In the genomic region with DNA sequence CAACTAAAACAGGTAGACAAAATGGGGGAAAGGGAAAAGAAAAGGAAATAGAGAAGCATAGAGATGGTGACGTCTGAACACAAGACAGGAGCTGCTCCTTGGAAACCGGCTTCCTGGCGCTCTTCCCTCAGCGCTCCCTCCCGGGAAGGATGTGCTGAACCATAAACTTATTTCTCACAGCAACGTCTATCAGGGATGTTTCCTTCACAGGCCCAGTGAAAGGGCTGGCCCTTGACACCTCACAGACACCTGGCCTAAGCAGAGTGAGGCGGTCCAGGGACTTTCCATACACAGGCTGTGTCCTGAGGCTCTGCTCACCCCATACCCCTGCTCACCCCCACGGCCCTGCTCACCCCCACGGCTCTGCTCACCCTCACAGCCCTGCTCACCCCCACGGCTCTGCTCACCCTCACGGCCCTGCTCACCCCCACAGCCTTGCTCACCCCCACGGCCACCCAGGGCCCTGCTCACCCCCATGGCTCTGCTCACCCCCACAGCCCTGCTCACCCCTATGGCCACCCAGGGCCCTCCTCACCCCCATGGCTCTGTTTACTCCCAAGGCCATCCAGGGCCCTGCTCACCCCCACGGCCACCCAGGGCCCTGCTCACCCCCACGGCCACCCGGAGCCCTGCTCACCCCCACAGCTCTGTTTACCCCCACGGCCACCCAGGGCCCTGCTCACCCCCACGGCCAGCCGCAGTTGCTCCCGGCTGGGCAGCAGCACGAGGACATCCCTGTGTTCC, we compare ENCODE assay signal across 15 cellular contexts. TPM values are rescaled to one million over a fixed set of nuclear protein-coding genes. Genes with fewer than 3 reads are reported as not detected.
DNase-seq lines count a peak whose midpoint lies in the region; ATAC-seq and TF ChIP-seq lines count a peak whose summit lies in the region.
"Had no signal": no experiment of that assay in that cellular context is flagged by ENCODE, and none has a peak within 500 bp of the region (broad histone marks: within the 10 kb centered on the region; RNA-seq: fewer than 3 reads in every experiment).

No MANE protein-coding gene starts in this region.

- H3K4me1 Mint-ChIP-seq in neural progenitor cell: peaks cover 17% of the 10 kb centered on the region

- H3K27ac ChIP-seq in left ventricle myocardium inferior (replicated peaks) (no peak overlapping the region), neural progenitor cell (no peak overlapping the region), tibial artery (no peak overlapping the region), dorsolateral prefrontal cortex (no peak overlapping the region)

- H3K4me3 ChIP-seq in left ventricle myocardium inferior (no peak overlapping the region), neural progenitor cell (no peak overlapping the region), tibial artery (peak overlapping the region; percentile 24 to 34), dorsolateral prefrontal cortex (no peak overlapping the region)

- H3K9ac ChIP-seq in neural progenitor cell: no peak overlapping the region

- H3K27me3 Mint-ChIP-seq in neural progenitor cell (ENCODE audit: insufficient read depth, low read depth): peaks cover 13% of the 10 kb centered on the region

- H3K27ac Mint-ChIP-seq in neural progenitor cell: peak overlapping the region; percentile 69

- H3K36me3 ChIP-seq in left ventricle myocardium inferior (no peaks in the 10 kb centered on the region), neural progenitor cell (no peaks in the 10 kb centered on the region), tibial artery (no peaks in the 10 kb centered on the region)

- ATAC-seq in Right ventricle myocardium superior (ENCODE audit: poor library complexity): peak; percentile 8

- no peaks in the 10 kb centered on the region for H3K27me3 ChIP-seq in left ventricle myocardium inferior (ENCODE audit: low read depth)
- no peaks in the 10 kb centered on the region for H3K27me3 ChIP-seq in neural progenitor cell
- no peaks in the 10 kb centered on the region for H3K27me3 ChIP-seq in tibial artery
- peaks cover 0 to 2% (median 0%) of the 10 kb centered on the region in 45 donors for H3K27me3 ChIP-seq in dorsolateral prefrontal cortex

- H3K4me1 ChIP-seq in left ventricle myocardium inferior (peaks cover 11% of the 10 kb centered on the region), neural progenitor cell (peaks cover 5% of the 10 kb centered on the region), tibial artery (peaks cover 0 to 19% (median 13%) of the 10 kb centered on the region in 4 donors)

- H3K4me3 Mint-ChIP-seq in neural progenitor cell: no peak overlapping the region

- TF ChIP-seq CTCF in left ventricle myocardium inferior (IDR thresholded peaks at IDR 0.05; ENCODE audit: borderline replicate concordance): no peak
- TF ChIP-seq CTCF in neural progenitor cell (IDR thresholded peaks at IDR 0.05): no peak
- no peak for TF ChIP-seq CTCF in tibial artery (IDR thresholded peaks at IDR 0.05)
- TF ChIP-seq CTCF in dorsolateral prefrontal cortex (IDR thresholded peaks at IDR 0.05 in 54 of 56, conservative IDR thresholded peaks at IDR 0.05 in 2 of 56; ENCODE audit: low read depth in 1 of 56, partially characterized antibody in 56 of 56): no peak

- H3K79me2 ChIP-seq in neural progenitor cell (ENCODE audit: low read depth): no peaks in the 10 kb centered on the region

- intact Hi-C loops in Right ventricle myocardium superior (cut with DNase I): no loop called here
- intact Hi-C loops in left ventricle myocardium inferior (cut with micrococcal nuclease): no loop called here
- intact Hi-C loops in tibial artery (cut with DNase I; ENCODE audit: low total_unique reads): no loop called here
- intact Hi-C loops in dorsolateral prefrontal cortex (cut with DNase I): no loop called here

- no peak overlapping the region for H3K4me2 ChIP-seq in neural progenitor cell

- no peaks in the 10 kb centered on the region for H3K36me3 Mint-ChIP-seq in neural progenitor cell

- H3F3A ChIP-seq in neural progenitor cell (ENCODE audit: low read depth): peaks cover 6% of the 10 kb centered on the region

- H2AFZ ChIP-seq in neural progenitor cell (replicated peaks): no peak overlapping the region

- DNase-seq in Right ventricle myocardium superior (no peak), left ventricle myocardium inferior (no peak), kidney glomerular epithelial cell (lab: John Stamatoyannopoulos, UW) (peak; percentile 38), neural progenitor cell (ENCODE audit: low spot score) (no peak), tibial artery (no peak), HuH-7 (ENCODE audit: low spot score) (no peak), dorsolateral prefrontal cortex (no peak)
- DNase-seq in NK-92 treated with Interleukin-12 subunit alpha and Interleukin-12 subunit beta, amount 100 ng/mL, for 24 hours (lab: John Stamatoyannopoulos, UW): no peak
- DNase-seq: Caco-2, HCEC 1CT, NCI-H1436 treated with DMSO at 0.1 percent for 48 hours, NCI-H345, SHP77 treated with DMSO at 0.1 percent for 48 hours had no signal

- H4K20me1 ChIP-seq in neural progenitor cell (ENCODE audit: low read depth): no peaks in the 10 kb centered on the region

- no peaks in the 10 kb centered on the region for H3K9me3 ChIP-seq in left ventricle myocardium inferior (replicated peaks)
- no peaks in the 10 kb centered on the region for H3K9me3 ChIP-seq in neural progenitor cell (ENCODE audit: low read depth)
- no peaks in the 10 kb centered on the region for H3K9me3 ChIP-seq in tibial artery
- H3K9me3 ChIP-seq: Caco-2 had no signal

- no peaks in the 10 kb centered on the region for H3K9me3 Mint-ChIP-seq in neural progenitor cell

RNA-seq across cellular contexts. Expression of gene FRMD1, which starts 0.6 kb away (rescaled TPM):
- total RNA-seq in Right ventricle myocardium superior (1.0 TPM), left ventricle myocardium inferior (0.16 TPM), neural progenitor cell (ENCODE audit: low replicate concordance) (0.09 TPM in 1 of 2 replicates, not detected in the other), dorsolateral prefrontal cortex (under 1 TPM in 5 of 120 experiments, not detected in 115; 0.10 to 0.58 (median 0.22) TPM)
- total RNA-seq: A172, HT-29 had no signal

Comparison
In these comparisons a context has a peak if more than half of its experiments do, and no peak if none do; other contexts are left out.
1. H3K4me3 ChIP-seq: peak in tibial artery (2 of 2); none in left ventricle myocardium inferior (single experiment), neural progenitor cell (single experiment) and dorsolateral prefrontal cortex (0 of 59).